9 cellular contexts compared by ENCODE assay signal in genomic region chr17:137166-137807, GRCh38. TPM values are rescaled to one million over a fixed set of nuclear protein-coding genes. Genes with fewer than 3 reads are reported as not detected.
"Had no signal": no experiment of that assay in that cellular context is flagged by ENCODE, and none has a peak within 500 bp of the region (broad histone marks: within the 10 kb centered on the region; RNA-seq: fewer than 3 reads in every experiment).

Gene SCGB1C2 (plus strand): TSS chr17:137569. CDS start chr17:137591, 22 bp downstream.

RNA-seq across cellular contexts. Expression of gene SCGB1C2, which starts in this region (rescaled TPM):
- total RNA-seq: activated CD8-positive, alpha-beta memory T cell treated with anti-CD3 and anti-CD28 coated beads, Interleukin-2, amount 10 ng/mL, durations not matched to agents 7 days and 5 days; activated CD8-positive, alpha-beta T cell treated with anti-CD3 and anti-CD28 coated beads, Interleukin-2, amount 10 ng/mL, durations not matched to agents 7 days and 5 days; activated naive CD8-positive, alpha-beta T cell treated with anti-CD3 and anti-CD28 coated beads for 36 hours; activated T-helper 1 cell treated with anti-CD3 and anti-CD28 coated beads, Interleukin-12 subunit alpha, Interleukin-12 subunit beta, Interleukin-2, Interleukin-4 antibody, amounts not matched to agents 30 ng/mL and 10 ng/mL and 1 ng/mL, durations not matched to agents 14 hours and 24 hours and 36 hours; LHCN-M2; M059J; SJSA1; T-helper 17 cell had no signal
- polyA plus RNA-seq: IgD-negative memory B cell had no signal
